8 cellular contexts compared by ENCODE assay signal in the genomic region with DNA sequence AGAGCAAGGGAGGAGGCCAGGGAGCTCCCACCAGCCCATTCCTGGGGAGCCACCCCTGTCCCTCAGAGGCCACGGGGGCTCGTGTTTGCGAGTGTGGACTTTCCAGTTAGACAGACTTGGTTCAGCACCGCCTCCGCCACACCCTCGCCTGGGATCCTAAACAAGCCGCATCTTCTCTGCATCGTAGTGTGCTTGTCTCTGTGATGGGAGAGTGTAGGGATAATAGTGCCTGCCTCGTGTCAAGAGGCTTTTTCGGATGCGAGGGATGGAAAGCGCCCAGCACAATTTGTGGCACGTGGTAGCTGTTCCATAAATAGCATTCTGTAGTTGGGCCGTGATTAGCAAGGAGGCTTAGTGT. TPM values are rescaled to one million over a fixed set of nuclear protein-coding genes. Genes with fewer than 3 reads are reported as not detected.
DNase-seq lines count a peak whose midpoint lies in the region; ATAC-seq and TF ChIP-seq lines count a peak whose summit lies in the region.

No MANE protein-coding gene starts in this region.

- H3K36me3 ChIP-seq in HUES64 (ENCODE audit: insufficient read depth, low read length) (no peaks in the 10 kb centered on the region), body of pancreas (replicated peaks in 1 of 2; ENCODE audit: insufficient read depth in 1 of 2, low read depth in 2 of 2) (no peaks in the 10 kb centered on the region), left lung (no peaks in the 10 kb centered on the region)

- H3K9ac ChIP-seq in HUES64 (ENCODE audit: low read depth, low read length): no peak overlapping the region

- no peak overlapping the region for H3K27ac ChIP-seq in HUES64 (ENCODE audit: low read depth, low read length)
- peak overlapping the region; percentile 72 to 90 (median 88) for H3K27ac ChIP-seq in body of pancreas
- H3K27ac ChIP-seq in left lung: peak overlapping the region in 1 of 2 donors; percentile 48

- 70% methylated on average over 14 of the region's 14 CpGs for WGBS in HUES64
- WGBS in body of pancreas, 2 donors: 22 to 42% methylated on average over 11 to 14 of the region's 14 CpGs

- intact Hi-C loops in body of pancreas (cut with DNase I): no loop called here
- intact Hi-C loops in left lung (cut with DNase I): no loop called here

- ATAC-seq in body of pancreas: no peak
- no peak for ATAC-seq in left lung
- no peak for ATAC-seq in stimulated activated memory B cell treated with anti-CD40 and anti-IgM and Interleukin-4, amounts not matched to agents 10 μg/mL and 1 μg/mL and 100 μg/mL, for 72 hours
- ATAC-seq in HG02938 (IDR thresholded peaks at IDR 0.05; ENCODE audit: unreplicated experiment): no peak

- H3K4me3 Mint-ChIP-seq in stimulated activated memory B cell treated with anti-CD40 and anti-IgM and Interleukin-4, amounts not matched to agents 10 μg/mL and 1 μg/mL and 100 μg/mL, for 72 hours: peak overlapping the region; percentile 65

- H3K27me3 ChIP-seq in HUES64 (ENCODE audit: insufficient read depth, low read length) (peaks cover 45% of the 10 kb centered on the region), body of pancreas (no peaks in the 10 kb centered on the region), left lung (peaks cover 2 to 47% of the 10 kb centered on the region in 2 donors)

- H3K27me3 Mint-ChIP-seq in stimulated activated memory B cell treated with anti-CD40 and anti-IgM and Interleukin-4, amounts not matched to agents 10 μg/mL and 1 μg/mL and 100 μg/mL, for 72 hours: no peaks in the 10 kb centered on the region

- peaks cover 10% of the 10 kb centered on the region for H3K4me1 Mint-ChIP-seq in stimulated activated memory B cell treated with anti-CD40 and anti-IgM and Interleukin-4, amounts not matched to agents 10 μg/mL and 1 μg/mL and 100 μg/mL, for 72 hours

- TF ChIP-seq POLR2A in body of pancreas (IDR thresholded peaks at IDR 0.05): no peak

- no peak for TF ChIP-seq CTCF in body of pancreas (IDR thresholded peaks at IDR 0.05)
- no peak for TF ChIP-seq CTCF in left lung (IDR thresholded peaks at IDR 0.05)

- H3K4me3 ChIP-seq in HUES64 (ENCODE audit: low read length): peak overlapping the region; percentile 76
- H3K4me3 ChIP-seq in body of pancreas: no peak overlapping the region
- H3K4me3 ChIP-seq in left lung: peak overlapping the region; percentile 57 to 63

- H3K9me3 ChIP-seq in HUES64 (ENCODE audit: insufficient read depth, low read depth, low read length) (no peaks in the 10 kb centered on the region), body of pancreas (no peaks in the 10 kb centered on the region), left lung (no peaks in the 10 kb centered on the region)

- DNase-seq in body of pancreas (peak in 2 of 4 donors; percentile 31 to 32), left lung (no peak), middle frontal gyrus (ENCODE audit: extremely low spot score, low spot score) (no peak), DMS114 treated with DMSO at 0.1 percent for 48 hours (lab: John Stamatoyannopoulos, UW; ENCODE audit: unreplicated experiment) (no peak)
- DNase-seq in activated effector memory CD4-positive, alpha-beta T cell treated with anti-CD3 and anti-CD28 coated beads, Interleukin-2, amount 50 U/mL, for 16 hours: no peak

- H3K27ac Mint-ChIP-seq in stimulated activated memory B cell treated with anti-CD40 and anti-IgM and Interleukin-4, amounts not matched to agents 10 μg/mL and 1 μg/mL and 100 μg/mL, for 72 hours: peak overlapping the region; percentile 45

- H3K36me3 Mint-ChIP-seq in stimulated activated memory B cell treated with anti-CD40 and anti-IgM and Interleukin-4, amounts not matched to agents 10 μg/mL and 1 μg/mL and 100 μg/mL, for 72 hours: no peaks in the 10 kb centered on the region

- H3K4me1 ChIP-seq in HUES64 (ENCODE audit: insufficient read depth, low read length) (peaks cover 7% of the 10 kb centered on the region), body of pancreas (peaks cover 34% of the 10 kb centered on the region), left lung (peaks cover 0 to 20% of the 10 kb centered on the region in 2 donors)

- no peaks in the 10 kb centered on the region for H3K9me3 Mint-ChIP-seq in stimulated activated memory B cell treated with anti-CD40 and anti-IgM and Interleukin-4, amounts not matched to agents 10 μg/mL and 1 μg/mL and 100 μg/mL, for 72 hours

RNA-seq across cellular contexts. Expression of gene PPP1R13B, which starts 1.3 kb away (rescaled TPM):
- 3.1 TPM for polyA plus RNA-seq in HUES64 (2013, experiment 1 of 2)
- polyA plus RNA-seq in HUES64 (2013, experiment 2 of 2): 3.1 TPM
- total RNA-seq in body of pancreas (10 to 100 TPM; 12.5 to 36.3 TPM), left lung (10 to 100 TPM; 48.0 to 57.8 TPM)

Comparison
In these comparisons a context has a peak if more than half of its experiments do, and no peak if none do; other contexts are left out.
1. H3K4me3 ChIP-seq: peak in HUES64 (single experiment) and left lung (2 of 2); none in body of pancreas (0 of 2).